ENCODE assay signal across 17 cellular contexts in the genomic region with DNA sequence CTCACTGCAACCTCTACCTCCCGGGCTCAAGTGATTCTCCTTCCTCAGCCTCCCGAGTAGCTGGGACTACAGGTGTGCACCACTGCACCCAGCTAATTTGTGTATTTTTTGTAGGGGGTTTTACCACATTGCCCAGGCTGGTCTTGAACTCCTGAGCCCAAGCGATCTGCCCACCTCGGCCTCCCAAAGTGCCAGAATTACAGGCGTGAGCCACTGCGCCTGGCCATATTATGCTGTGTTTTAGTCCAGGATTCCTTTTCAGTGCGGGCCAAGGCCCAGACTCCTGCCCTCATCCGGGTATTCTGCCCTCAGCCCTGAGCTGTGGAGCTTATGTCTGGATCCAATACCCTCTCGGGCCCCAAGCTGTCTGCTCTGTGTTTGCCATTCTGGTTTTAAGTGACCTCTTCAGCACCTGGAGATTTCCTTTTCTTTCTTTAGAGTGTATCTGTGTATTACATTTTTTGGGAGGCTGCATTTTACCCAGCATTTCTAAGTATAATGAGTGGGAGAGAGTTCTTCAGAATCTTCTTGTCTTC.
"Had no signal": no experiment of that assay in that cellular context is flagged by ENCODE, and none has a peak within 500 bp of the region (broad histone marks: within the 10 kb centered on the region; RNA-seq: fewer than 3 reads in every experiment).

No MANE protein-coding gene starts in this region.

- H3K9me3 ChIP-seq: neutrophil, ovary, prostate gland, testis, vagina had no signal

- H3K36me3 ChIP-seq: neutrophil, ovary, prostate gland, vagina had no signal

- H3K4me1 ChIP-seq: foreskin keratinocyte, prostate gland, testis, vagina had no signal

- DNase-seq: activated T-cell treated with anti-CD3 and anti-CD28 coated beads, Interleukin-2, amount 50 U/mL, for 1 hour; aorta; dermis blood vessel endothelial cell; effector CD8-positive, alpha-beta T cell; foreskin keratinocyte; left ventricle myocardium superior; ovary; stimulated activated CD4-positive, alpha-beta T cell treated with anti-CD3 and anti-CD28 coated beads, Interleukin-2, amount 100 ng/mL, for 48 hours; stimulated activated CD8-positive, alpha-beta memory T cell treated with anti-CD3 and anti-CD28 coated beads, Interleukin-4, amount 100 ng/mL, for 48 hours; stimulated activated naive B cell treated with anti-CD40 and anti-IgM and Interleukin-4, amounts not matched to agents 10 μg/mL and 1 μg/mL and 100 μg/mL, for 72 hours; testis had no signal

- H3K27ac ChIP-seq: foreskin keratinocyte, neutrophil, ovary, prostate gland, testis, vagina had no signal

- ATAC-seq: activated naive CD4-positive, alpha-beta T cell treated with anti-CD3 and anti-CD28 coated beads, Interleukin-2, amount 50 U/mL, for 72 hours; activated T-helper 17 cell treated with anti-CD3 and anti-CD28 coated beads, Interleukin-2, amount 50 U/mL, for 72 hours; foreskin keratinocyte; left ventricle myocardium superior; stimulated activated naive B cell treated with anti-CD40 and anti-IgM and Interleukin-4, amounts not matched to agents 10 μg/mL and 1 μg/mL and 100 μg/mL, for 72 hours; WTC11 had no signal

- H3K27me3 ChIP-seq: ovary, testis, vagina had no signal

- H3K4me3 ChIP-seq: ovary, prostate gland, testis, vagina had no signal
